In the genomic region with DNA sequence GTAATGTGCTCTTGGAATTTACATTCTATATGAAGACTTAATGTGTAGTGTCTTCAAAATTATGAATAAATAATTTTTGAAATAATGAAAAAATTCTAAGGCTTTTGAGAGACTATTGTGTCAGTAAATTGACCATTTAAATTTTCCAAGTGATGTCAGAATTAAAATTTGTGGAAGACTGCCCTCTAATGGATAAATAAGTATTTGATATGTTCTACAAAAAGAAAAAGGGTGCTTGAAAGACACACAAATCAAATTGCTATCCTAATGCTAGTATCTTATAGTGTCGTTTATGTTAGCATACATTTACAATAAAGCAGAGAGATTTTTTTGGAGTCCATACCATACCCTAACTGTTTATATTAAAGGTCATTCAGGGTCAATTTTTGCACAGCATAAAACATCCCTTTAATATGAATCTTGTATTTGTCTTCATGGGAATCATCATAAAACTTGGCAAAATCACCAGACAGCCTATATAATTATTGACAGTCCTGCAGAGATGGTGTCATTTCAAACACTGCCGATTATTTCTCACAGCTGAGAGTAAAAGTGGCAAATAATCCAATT, we compare ENCODE assay signal across 9 cellular contexts.
A peak's percentile ranks its signal among the peaks of the same experiment; 100 is the strongest.
DNase-seq lines count a peak whose midpoint lies in the region; ATAC-seq and TF ChIP-seq lines count a peak whose summit lies in the region.
"Had no signal": no experiment of that assay in that cellular context is flagged by ENCODE, and none has a peak within 500 bp of the region (broad histone marks: within the 10 kb centered on the region; RNA-seq: fewer than 3 reads in every experiment).

No MANE protein-coding gene starts in this region.

- H3K4me3 Mint-ChIP-seq in nephron: no peak overlapping the region
- H3K4me3 Mint-ChIP-seq in CD8-positive, alpha-beta T cell: no peak overlapping the region
- no peak overlapping the region for H3K4me3 Mint-ChIP-seq in activated CD8-positive, alpha-beta T cell treated with anti-CD3 and anti-CD28 coated beads for 36 hours
- H3K4me3 Mint-ChIP-seq: immature natural killer cell had no signal

- POLR2A ChIA-PET in CD8-positive, alpha-beta T cell (lab: Charles Lee): no interaction called here
- POLR2A ChIA-PET in activated CD8-positive, alpha-beta T cell treated with anti-CD3 and anti-CD28 coated beads for 36 hours (lab: Charles Lee): no interaction called here

- no peaks in the 10 kb centered on the region for H3K27me3 ChIP-seq in CD8-positive, alpha-beta T cell (ENCODE audit: insufficient read depth, low read length)

- H3K36me3 Mint-ChIP-seq in nephron (ENCODE audit: low read depth): peaks cover 3% of the 10 kb centered on the region
- no peaks in the 10 kb centered on the region for H3K36me3 Mint-ChIP-seq in CD8-positive, alpha-beta T cell
- H3K36me3 Mint-ChIP-seq in activated CD8-positive, alpha-beta T cell treated with anti-CD3 and anti-CD28 coated beads for 36 hours (ENCODE audit: low read depth): no peaks in the 10 kb centered on the region

- TF ChIP-seq POLR2A in NB4 (IDR thresholded peaks at IDR 0.05; ENCODE audit: extremely low read depth, insufficient read length): no peak

- TF ChIP-seq CTCF in NB4 (IDR thresholded peaks at IDR 0.05; ENCODE audit: low read depth, low read length) (no peak), nephron (IDR thresholded peaks at IDR 0.05; ENCODE audit: unreplicated experiment in 3 of 3) (peak; percentile 45 to 59 (median 47))
- TF ChIP-seq CTCF in CD8-positive, alpha-beta T cell (IDR thresholded peaks at IDR 0.05): no peak
- TF ChIP-seq CTCF in activated CD8-positive, alpha-beta T cell treated with anti-CD3 and anti-CD28 coated beads for 36 hours (IDR thresholded peaks at IDR 0.05): no peak

- CTCF ChIA-PET in CD8-positive, alpha-beta T cell (lab: Charles Lee): no interaction called here
- CTCF ChIA-PET in activated CD8-positive, alpha-beta T cell treated with anti-CD3 and anti-CD28 coated beads for 36 hours (lab: Charles Lee): no interaction called here

- H3K9me3 Mint-ChIP-seq in nephron: peaks cover 18% of the 10 kb centered on the region
- peaks cover 14% of the 10 kb centered on the region for H3K9me3 Mint-ChIP-seq in CD8-positive, alpha-beta T cell
- H3K9me3 Mint-ChIP-seq in activated CD8-positive, alpha-beta T cell treated with anti-CD3 and anti-CD28 coated beads for 36 hours: peaks cover 10% of the 10 kb centered on the region

- H3K4me3 ChIP-seq in NB4 (ENCODE audit: low read depth, low read length): no peak overlapping the region
- no peak overlapping the region for H3K4me3 ChIP-seq in CD8-positive, alpha-beta T cell (ENCODE audit: low read depth, low read length)

- H3K9me3 ChIP-seq in CD8-positive, alpha-beta T cell (ENCODE audit: low read length): no peaks in the 10 kb centered on the region

- no peak overlapping the region for H3K27ac ChIP-seq in CD8-positive, alpha-beta T cell (ENCODE audit: low read depth, low read length)

- no peak overlapping the region for H3K27ac Mint-ChIP-seq in nephron
- H3K27ac Mint-ChIP-seq in CD8-positive, alpha-beta T cell: no peak overlapping the region
- H3K27ac Mint-ChIP-seq in activated CD8-positive, alpha-beta T cell treated with anti-CD3 and anti-CD28 coated beads for 36 hours: no peak overlapping the region
- H3K27ac Mint-ChIP-seq: immature natural killer cell had no signal

- ATAC-seq in GM18517 (IDR thresholded peaks at IDR 0.05; ENCODE audit: unreplicated experiment): no peak
- no peak for ATAC-seq in CD8-positive, alpha-beta T cell
- ATAC-seq in activated CD8-positive, alpha-beta T cell treated with anti-CD3 and anti-CD28 coated beads for 36 hours: no peak

- DNase-seq in GM03348 (ENCODE audit: low spot score) (peak; percentile 15), NB4 (ENCODE audit: low read depth) (peak; percentile 25), dedifferentiated amniotic fluid mesenchymal stem cell (ENCODE audit: extremely low spot score) (peak; percentile 69), T-helper 1 cell (no peak)
- no peak for DNase-seq in CD8-positive, alpha-beta T cell
- DNase-seq in activated CD8-positive, alpha-beta T cell treated with anti-CD3 and anti-CD28 coated beads for 36 hours: no peak
- DNase-seq: immature natural killer cell had no signal

- H3K36me3 ChIP-seq in CD8-positive, alpha-beta T cell (ENCODE audit: insufficient read depth, low read length): no peaks in the 10 kb centered on the region

- no peaks in the 10 kb centered on the region for H3K27me3 Mint-ChIP-seq in nephron (ENCODE audit: low read depth)
- no peaks in the 10 kb centered on the region for H3K27me3 Mint-ChIP-seq in CD8-positive, alpha-beta T cell (ENCODE audit: low read depth)
- no peaks in the 10 kb centered on the region for H3K27me3 Mint-ChIP-seq in activated CD8-positive, alpha-beta T cell treated with anti-CD3 and anti-CD28 coated beads for 36 hours

- intact Hi-C loops in CD8-positive, alpha-beta T cell (cut with DNase I, micrococcal nuclease): no loop called here
- intact Hi-C loops in activated CD8-positive, alpha-beta T cell treated with anti-CD3 and anti-CD28 coated beads for 36 hours (cut with micrococcal nuclease): loop anchor here (10.0 kb wide), 1 partner anchor 630 kb away; no protein-coding TSS in a partner anchor

- H3K4me1 Mint-ChIP-seq in nephron: no peaks in the 10 kb centered on the region
- no peaks in the 10 kb centered on the region for H3K4me1 Mint-ChIP-seq in CD8-positive, alpha-beta T cell (ENCODE audit: low read depth)
- H3K4me1 Mint-ChIP-seq in activated CD8-positive, alpha-beta T cell treated with anti-CD3 and anti-CD28 coated beads for 36 hours (ENCODE audit: low read depth): no peaks in the 10 kb centered on the region
- H3K4me1 Mint-ChIP-seq: immature natural killer cell had no signal

- no peaks in the 10 kb centered on the region for H3K4me1 ChIP-seq in CD8-positive, alpha-beta T cell (ENCODE audit: insufficient read depth, low read length)

Comparison
In these comparisons a context has a peak if more than half of its experiments do, and no peak if none do; other contexts are left out.
1. DNase-seq: peak in GM03348 (single experiment), NB4 (single experiment) and dedifferentiated amniotic fluid mesenchymal stem cell (single experiment); none in CD8-positive, alpha-beta T cell (0 of 7), T-helper 1 cell (0 of 5) and activated CD8-positive, alpha-beta T cell treated with anti-CD3 and anti-CD28 coated beads for 36 hours (single experiment).
2. CTCF ChIP-seq: peak in nephron (3 of 3); none in NB4 (single experiment), CD8-positive, alpha-beta T cell (single experiment) and activated CD8-positive, alpha-beta T cell treated with anti-CD3 and anti-CD28 coated beads for 36 hours (single experiment).